8 cellular contexts compared by ENCODE assay signal in the genomic region with DNA sequence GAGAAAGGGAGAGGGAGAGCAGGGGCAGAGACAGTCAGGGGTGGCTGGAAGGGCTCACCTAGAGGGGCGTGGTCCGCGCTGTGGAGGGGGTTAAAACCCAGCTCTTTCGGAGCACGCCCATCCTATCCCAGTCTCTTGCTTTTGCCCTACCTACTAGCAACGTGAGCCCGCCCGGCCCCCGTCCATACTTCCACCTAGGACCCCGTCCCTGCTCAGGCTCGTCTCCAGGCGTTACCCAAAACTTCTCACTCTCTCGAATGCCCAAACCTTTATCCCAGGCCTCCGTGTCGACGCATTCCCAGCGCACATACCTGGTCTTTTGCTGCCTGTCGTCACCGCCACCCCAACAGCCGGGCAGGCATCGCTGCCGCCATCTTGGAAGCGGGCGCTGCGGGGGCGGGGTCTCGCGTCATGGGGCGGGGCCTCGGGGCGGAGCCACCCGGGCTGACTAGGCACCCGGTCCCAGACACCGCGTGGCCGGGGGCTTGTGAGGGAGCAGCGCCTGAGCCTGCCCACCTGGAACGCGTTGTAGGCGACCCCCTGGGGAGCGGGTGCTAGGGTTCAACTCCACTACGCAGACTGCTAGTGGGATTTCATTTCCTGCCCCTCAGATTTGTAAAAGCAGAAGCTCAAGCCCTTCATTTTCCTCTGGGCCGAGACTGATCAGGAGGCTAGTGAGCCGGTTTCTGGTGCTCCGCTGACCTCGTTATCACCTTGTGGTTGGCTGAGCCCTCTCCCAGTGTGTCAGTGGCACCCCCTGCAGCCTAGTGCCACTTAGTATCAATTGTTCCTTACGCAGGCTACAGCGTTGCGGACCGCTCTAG. TPM values are rescaled to one million over a fixed set of nuclear protein-coding genes. Genes with fewer than 3 reads are reported as not detected.
DNase-seq lines count a peak whose midpoint lies in the region; ATAC-seq and TF ChIP-seq lines count a peak whose summit lies in the region.

A gene (minus strand): TSS at position 396 of the 824 bp plus-strand sequence. CDS start 1,447 bp downstream, outside the sequence.

- peak within 1 kb of the TSS; percentile 90 for H3K4me3 ChIP-seq in CD8-positive, alpha-beta T cell (ENCODE audit: low read depth, low read length)
- H3K4me3 ChIP-seq in ectodermal cell (ENCODE audit: insufficient read depth, low read depth, low read length) (peak within 1 kb of the TSS; percentile 74), lung (peak within 1 kb of the TSS; percentile 82)

- ATAC-seq in CD8-positive, alpha-beta T cell, result peak; percentile 89
- peak; percentile 78 for ATAC-seq in GM19463 (IDR thresholded peaks at IDR 0.05; ENCODE audit: unreplicated experiment)
- peak; percentile 96 for ATAC-seq in lung (ENCODE audit: insufficient read depth, low FRiP score)

- H3K36me3 ChIP-seq in CD8-positive, alpha-beta T cell (ENCODE audit: insufficient read depth, low read length), result peaks cover 26% of the 10 kb centered on the region
- peaks cover 23% of the 10 kb centered on the region for H3K36me3 ChIP-seq in ectodermal cell (ENCODE audit: control insufficient read depth, insufficient read depth, low read length)
- H3K36me3 ChIP-seq in lung (ENCODE audit: control insufficient read depth in 2 of 2, insufficient read depth in 2 of 2, low read length in 2 of 2), result peaks cover 6 to 19% of the 10 kb centered on the region in 2 donors

- peak; percentile 88 to 97 (median 94) for DNase-seq in CD8-positive, alpha-beta T cell
- peak; percentile 94 for DNase-seq in HPDE6-E6E7 (ENCODE audit: extremely low spot score)
- peak; percentile 38 for DNase-seq in NK-92 (lab: John Stamatoyannopoulos, UW; ENCODE audit: unreplicated experiment)
- peak; percentile 100 for DNase-seq in activated CD8-positive, alpha-beta memory T cell treated with anti-CD3 and anti-CD28 coated beads for 24 hours
- DNase-seq in lung (ENCODE audit: low spot score), result peak; percentile 93
- DNase-seq in stimulated activated CD4-positive, alpha-beta T cell treated with anti-CD3 and anti-CD28 coated beads, TNF-alpha, amount 100 ng/mL, for 24 hours (ENCODE audit: low read depth in 3 of 3), result peak; percentile 91 to 97 (median 93)

- WGBS in ectodermal cell, 2 experiments, result 2% methylated on average over 50 of the region's 50 CpGs
- WGBS in lung, 2 donors, result 4 to 6% methylated on average over 47 to 50 of the region's 50 CpGs

- peak within 1 kb of the TSS; percentile 99 for H3K27ac Mint-ChIP-seq in CD8-positive, alpha-beta T cell

- intact Hi-C loops in CD8-positive, alpha-beta T cell (cut with DNase I, micrococcal nuclease), result loop anchor here (1.0 to 2.0 kb wide), 6 partner anchors 11 to 45 kb away; a partner anchor contains a TSS

- no peak for TF ChIP-seq CTCF in CD8-positive, alpha-beta T cell (IDR thresholded peaks at IDR 0.05)
- no peak for TF ChIP-seq CTCF in lung (IDR thresholded peaks at IDR 0.05; ENCODE audit: control extremely low read depth, extremely low read depth)

- H3K27ac ChIP-seq in CD8-positive, alpha-beta T cell (ENCODE audit: low read depth, low read length), result peak within 1 kb of the TSS; percentile 80
- H3K27ac ChIP-seq in ectodermal cell (ENCODE audit: insufficient read depth, low read depth, low read length, poor library complexity, severe bottlenecking), result peak within 1 kb of the TSS; percentile 51
- peak within 1 kb of the TSS; percentile 93 to 97 for H3K27ac ChIP-seq in lung (ENCODE audit: low read depth in 1 of 2, low read length in 1 of 2)

- H3K4me1 ChIP-seq in CD8-positive, alpha-beta T cell (ENCODE audit: insufficient read depth, low read length), result peaks cover 50% of the 10 kb centered on the region
- no peaks in the 10 kb centered on the region for H3K4me1 ChIP-seq in ectodermal cell (ENCODE audit: control insufficient read depth, insufficient read depth, low read length)
- peaks cover 5 to 7% of the 10 kb centered on the region in 2 donors for H3K4me1 ChIP-seq in lung (ENCODE audit: control insufficient read depth in 2 of 2, insufficient read depth in 2 of 2, low read length in 2 of 2)

- peaks cover 75% of the 10 kb centered on the region for H3K4me1 Mint-ChIP-seq in CD8-positive, alpha-beta T cell (ENCODE audit: low read depth)

- H3K9me3 ChIP-seq in CD8-positive, alpha-beta T cell (ENCODE audit: low read length), result no peaks in the 10 kb centered on the region
- no peaks in the 10 kb centered on the region for H3K9me3 ChIP-seq in ectodermal cell (ENCODE audit: control insufficient read depth, low read length)
- no peaks in the 10 kb centered on the region for H3K9me3 ChIP-seq in lung (ENCODE audit: control insufficient read depth in 2 of 2, insufficient read depth in 1 of 2, low read length in 1 of 2)

- H3K4me3 Mint-ChIP-seq in CD8-positive, alpha-beta T cell, result peak within 1 kb of the TSS; percentile 98

- CTCF ChIA-PET in CD8-positive, alpha-beta T cell (lab: Charles Lee), result interaction anchor here (0.9 to 3.3 kb wide), 5 partner anchors 11 to 48 kb away, joined by 4 to 25 read pairs (median 5); a partner anchor contains a TSS

- no peaks in the 10 kb centered on the region for H3K9me3 Mint-ChIP-seq in CD8-positive, alpha-beta T cell

- peaks cover 48% of the 10 kb centered on the region for H3K36me3 Mint-ChIP-seq in CD8-positive, alpha-beta T cell

- POLR2A ChIA-PET in CD8-positive, alpha-beta T cell (lab: Charles Lee), result interaction anchor here (1.0 to 4.1 kb wide), 10 partner anchors 8 to 212 kb away, joined by 3 to 34 read pairs (median 4); a partner anchor contains a TSS

- no peaks in the 10 kb centered on the region for H3K27me3 Mint-ChIP-seq in CD8-positive, alpha-beta T cell (ENCODE audit: low read depth)

- H3K27me3 ChIP-seq in CD8-positive, alpha-beta T cell (ENCODE audit: insufficient read depth, low read length), result no peaks in the 10 kb centered on the region
- no peaks in the 10 kb centered on the region for H3K27me3 ChIP-seq in ectodermal cell (ENCODE audit: control insufficient read depth, insufficient read depth, low read length, poor library complexity, severe bottlenecking)
- no peaks in the 10 kb centered on the region for H3K27me3 ChIP-seq in lung (ENCODE audit: control insufficient read depth, insufficient read depth)

RNA-seq across cellular contexts. Expression of the gene that starts here (rescaled TPM):
- total RNA-seq in CD8-positive, alpha-beta T cell, result 10 to 100 TPM; 33.8 to 36.4 TPM
- polyA plus RNA-seq in ectodermal cell (2013, experiment 1 of 4), result 43.5 TPM
- polyA plus RNA-seq in ectodermal cell (2013, experiment 2 of 4), result 38.2 TPM
- 37.0 TPM for polyA plus RNA-seq in ectodermal cell (2013, experiment 3 of 4)
- 43.3 TPM for polyA plus RNA-seq in ectodermal cell (2013, experiment 4 of 4)
- total RNA-seq in lung, result 10 to 100 TPM; 28.0 to 34.2 TPM
- polyA plus RNA-seq in lung, result 10 to 100 TPM; 25.7 to 34.6 TPM

Comparison
In these comparisons a context has a peak if more than half of its experiments do, and no peak if none do; other contexts are left out.
1. Peak in every context shown above with its lines: DNase-seq, ATAC-seq, H3K4me3 ChIP-seq and H3K27ac ChIP-seq.
2. DNase-seq: peak in every context shown above with its lines; median percentile 100 in activated CD8-positive, alpha-beta memory T cell treated with anti-CD3 and anti-CD28 coated beads for 24 hours; 94 in CD8-positive, alpha-beta T cell; 94 in HPDE6-E6E7; 93 in lung; 93 in stimulated activated CD4-positive, alpha-beta T cell treated with anti-CD3 and anti-CD28 coated beads, TNF-alpha, amount 100 ng/mL, for 24 hours; 38 in NK-92.